In genomic region chr9:78296208-78296892, GRCh38 we compare ENCODE assay signal across 8 cellular contexts. TPM values are rescaled to one million over a fixed set of nuclear protein-coding genes. Genes with fewer than 3 reads are reported as not detected.
DNase-seq lines count a peak whose midpoint lies in the region; ATAC-seq lines count a peak whose summit lies in the region.

No MANE protein-coding gene starts in this region.

- peak overlapping the region; percentile 75 for H4K8ac ChIP-seq in trophoblast cell (ENCODE audit: low read depth, low read length)

- H3K18ac ChIP-seq in trophoblast cell (ENCODE audit: low read length): peak overlapping the region; percentile 67

- peak overlapping the region; percentile 57 for H3K4ac ChIP-seq in trophoblast cell (ENCODE audit: low read depth, low read length)

- peak overlapping the region; percentile 44 for H4K12ac ChIP-seq in trophoblast cell (ENCODE audit: low read depth, low read length)

- peaks cover 29% of the 10 kb centered on the region for H3K4me1 Mint-ChIP-seq in activated CD4-positive, alpha-beta T cell treated with anti-CD3 and anti-CD28 coated beads for 36 hours

- WGBS in trophoblast cell (ENCODE audit: extremely low coverage, insufficient coverage, insufficient read length): no CpG with 5 or more reads among the region's 32 CpGs

- peak overlapping the region; percentile 91 for H3K4me3 Mint-ChIP-seq in activated CD4-positive, alpha-beta T cell treated with anti-CD3 and anti-CD28 coated beads for 36 hours

- DNase-seq in activated CD4-positive, alpha-beta T cell treated with anti-CD3 and anti-CD28 coated beads for 36 hours: peak; percentile 53
- no peak for DNase-seq in activated CD4-positive, alpha-beta T cell treated with anti-CD3 and anti-CD28 coated beads, Interleukin-2, amount 50 U/mL, for 4 hours
- DNase-seq in NCI-H510A (lab: John Stamatoyannopoulos, UW) (peak; percentile 36), amniotic epithelial cell (ENCODE audit: low read depth) (peak; percentile 29), left ventricle myocardium superior (peak; percentile 61), trophoblast cell (peak; percentile 50 to 75), mesenteric fat pad (ENCODE audit: low spot score) (no peak)

- H3K9me3 Mint-ChIP-seq in activated CD4-positive, alpha-beta T cell treated with anti-CD3 and anti-CD28 coated beads for 36 hours (ENCODE audit: low read depth): no peaks in the 10 kb centered on the region

- POLR2A ChIA-PET in activated CD4-positive, alpha-beta T cell treated with anti-CD3 and anti-CD28 coated beads for 36 hours (lab: Charles Lee): interaction anchor here (0.5 to 1.2 kb wide), 3 partner anchors 21 to 178 kb away, joined by 3 read pairs; no protein-coding TSS in a partner anchor

- peak overlapping the region; percentile 43 for H3K27ac ChIP-seq in trophoblast cell (ENCODE audit: low read depth, low read length)

- CTCF ChIA-PET in activated CD4-positive, alpha-beta T cell treated with anti-CD3 and anti-CD28 coated beads for 36 hours (lab: Charles Lee): interaction anchor here (0.6 to 3.7 kb wide), 10 partner anchors 8 to 953 kb away, joined by 3 to 13 read pairs (median 3); no protein-coding TSS in a partner anchor

- no peak overlapping the region for H2AK5ac ChIP-seq in trophoblast cell (ENCODE audit: low read length)

- peak overlapping the region; percentile 99 for H3K4me2 ChIP-seq in trophoblast cell (ENCODE audit: low read length)

- no peak overlapping the region for H3K23ac ChIP-seq in trophoblast cell (ENCODE audit: low read length)

- peaks cover 12% of the 10 kb centered on the region for H3K79me1 ChIP-seq in trophoblast cell (ENCODE audit: low read length)

- peak overlapping the region; percentile 40 for H3K14ac ChIP-seq in trophoblast cell (ENCODE audit: low read length)

- peak overlapping the region; percentile 40 for H2AFZ ChIP-seq in trophoblast cell (ENCODE audit: insufficient read depth, low read length, poor library complexity)

- H3K36me3 ChIP-seq in trophoblast cell (ENCODE audit: control insufficient read depth in 1 of 2, insufficient read depth in 2 of 2, low read length in 2 of 2): no peaks in the 10 kb centered on the region

- no peaks in the 10 kb centered on the region for H3K9me3 ChIP-seq in trophoblast cell (ENCODE audit: insufficient read depth, low read depth, low read length)

- no peaks in the 10 kb centered on the region for H3K27me3 Mint-ChIP-seq in activated CD4-positive, alpha-beta T cell treated with anti-CD3 and anti-CD28 coated beads for 36 hours

- intact Hi-C loops in activated CD4-positive, alpha-beta T cell treated with anti-CD3 and anti-CD28 coated beads for 36 hours (cut with DNase I, micrococcal nuclease): loop anchor here (1.0 to 10.0 kb wide), 10 partner anchors 35 to 1276 kb away; partner anchors contain the start of genes CEP78 (in 2 of the 2), GNAQ (in 2 of the 2), TLE4 (in 2 of the 2) and VPS13A (in 2 of the 2)
- intact Hi-C loops in left ventricle myocardium superior (cut with micrococcal nuclease): no loop called here

- no peak overlapping the region for H2BK12ac ChIP-seq in trophoblast cell (ENCODE audit: low read length)

- peaks cover 0 to 9% of the 10 kb centered on the region in 2 experiments for H3K4me1 ChIP-seq in trophoblast cell (ENCODE audit: control insufficient read depth in 1 of 2, insufficient read depth in 2 of 2, low read length in 2 of 2)

- peaks cover 25% of the 10 kb centered on the region for H3K36me3 Mint-ChIP-seq in activated CD4-positive, alpha-beta T cell treated with anti-CD3 and anti-CD28 coated beads for 36 hours (ENCODE audit: low read depth)

- H2BK120ac ChIP-seq in trophoblast cell (ENCODE audit: insufficient read depth, low read length, poor library complexity): peak overlapping the region; percentile 53

- peak overlapping the region; percentile 97 for H3K27ac Mint-ChIP-seq in activated CD4-positive, alpha-beta T cell treated with anti-CD3 and anti-CD28 coated beads for 36 hours

- no peaks in the 10 kb centered on the region for H3K27me3 ChIP-seq in trophoblast cell (ENCODE audit: insufficient read depth, low read length)

- peak; percentile 4 for ATAC-seq in activated CD4-positive, alpha-beta T cell treated with anti-CD3 and anti-CD28 coated beads for 36 hours
- peak; percentile 38 for ATAC-seq in left ventricle myocardium superior
- no peak for ATAC-seq in activated CD4-positive, CD25-positive, alpha-beta regulatory T cell treated with anti-CD3 and anti-CD28 coated beads, Interleukin-2, amount 50 U/mL, for 24 hours

- H3K9ac ChIP-seq in trophoblast cell (ENCODE audit: low read length): peak overlapping the region; percentile 67

- peaks cover 8% of the 10 kb centered on the region for H3K79me2 ChIP-seq in trophoblast cell (ENCODE audit: control insufficient read depth, insufficient read depth, low read length, poor library complexity)

- H4K91ac ChIP-seq in trophoblast cell (ENCODE audit: low read depth, low read length): peak overlapping the region; percentile 80

- peak overlapping the region; percentile 33 for H2BK5ac ChIP-seq in trophoblast cell (ENCODE audit: low read depth, low read length, poor library complexity)

- peak overlapping the region; percentile 71 for H3K4me3 ChIP-seq in trophoblast cell (ENCODE audit: low read depth, low read length)

RNA-seq across cellular contexts. Expression of gene PSAT1, which starts 0.6 kb away (rescaled TPM):
- total RNA-seq in activated CD4-positive, alpha-beta T cell treated with anti-CD3 and anti-CD28 coated beads for 36 hours: 100 to 1,000 TPM; 145 to 190 TPM
- total RNA-seq in left ventricle myocardium superior (0.79 TPM), mesenteric fat pad (19.1 TPM)
- polyA plus RNA-seq in trophoblast cell (2013): 75.3 and 77.9 TPM in 2 replicates

Comparison
In these comparisons a context has a peak if more than half of its experiments do, and no peak if none do; other contexts are left out.
1. DNase-seq: peak in activated CD4-positive, alpha-beta T cell treated with anti-CD3 and anti-CD28 coated beads for 36 hours (single experiment), NCI-H510A (single experiment), amniotic epithelial cell (single experiment), left ventricle myocardium superior (single experiment) and trophoblast cell (2 of 2); none in activated CD4-positive, alpha-beta T cell treated with anti-CD3 and anti-CD28 coated beads, Interleukin-2, amount 50 U/mL, for 4 hours (0 of 2) and mesenteric fat pad (single experiment).
2. ATAC-seq: peak in activated CD4-positive, alpha-beta T cell treated with anti-CD3 and anti-CD28 coated beads for 36 hours (single experiment) and left ventricle myocardium superior (single experiment); none in activated CD4-positive, CD25-positive, alpha-beta regulatory T cell treated with anti-CD3 and anti-CD28 coated beads, Interleukin-2, amount 50 U/mL, for 24 hours (0 of 2).
3. RNA of gene PSAT1, which starts 0.6 kb away (total RNA-seq): 145 to 190 TPM in activated CD4-positive, alpha-beta T cell treated with anti-CD3 and anti-CD28 coated beads for 36 hours and 19.1 TPM in mesenteric fat pad (single experiment); 0.79 TPM in left ventricle myocardium superior (single experiment); every median in the first group is over 10 times any median in the second.